Comparison of ENCODE assay signal across 13 cellular contexts in the genomic region with DNA sequence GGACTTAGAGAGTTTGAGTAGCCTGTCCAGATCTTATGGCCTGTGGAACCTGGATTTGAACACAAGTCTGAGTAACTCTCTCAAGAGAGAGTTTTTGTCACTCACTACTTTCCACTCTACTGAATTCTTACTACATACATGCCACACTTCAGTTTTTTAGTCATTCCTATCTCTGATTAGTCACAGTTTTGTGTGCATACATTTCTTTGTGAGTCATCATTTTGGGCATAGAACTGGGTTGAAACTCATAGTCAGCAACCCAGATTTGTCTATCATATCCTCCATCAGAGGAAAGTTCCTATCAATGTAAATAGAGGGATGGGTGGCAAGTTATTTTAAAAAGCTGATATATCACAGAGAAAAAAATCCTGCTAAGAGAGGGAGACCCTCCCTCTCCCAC. TPM values are rescaled to one million over a fixed set of nuclear protein-coding genes. Genes with fewer than 3 reads are reported as not detected.
DNase-seq lines count a peak whose midpoint lies in the region.
"Had no signal": no experiment of that assay in that cellular context is flagged by ENCODE, and none has a peak within 500 bp of the region (broad histone marks: within the 10 kb centered on the region; RNA-seq: fewer than 3 reads in every experiment).

No MANE protein-coding gene starts in this region.

- no peak overlapping the region for H2BK15ac ChIP-seq in neuronal stem cell (ENCODE audit: low read length)

- H3K36me3 ChIP-seq in adipocyte (ENCODE audit: control insufficient read depth, insufficient read depth, low read length, severe bottlenecking) (no peaks in the 10 kb centered on the region), neuronal stem cell (replicated peaks in 1 of 2; ENCODE audit: control insufficient read depth in 2 of 2, insufficient read depth in 2 of 2, low read length in 2 of 2) (no peaks in the 10 kb centered on the region)

- no peak overlapping the region for H2BK12ac ChIP-seq in neuronal stem cell (ENCODE audit: low read length)

- no peak overlapping the region for H2BK5ac ChIP-seq in neuronal stem cell (ENCODE audit: low read length)

- H3K79me1 ChIP-seq in neuronal stem cell (ENCODE audit: low read depth, low read length) = no peaks in the 10 kb centered on the region

- H3K4ac ChIP-seq in neuronal stem cell (ENCODE audit: low read length) = no peak overlapping the region

- H3K27ac Mint-ChIP-seq in activated naive CD4-positive, alpha-beta T cell treated with anti-CD3 and anti-CD28 coated beads, Interleukin-2, amount 10 ng/mL, durations not matched to agents 7 days and 5 days = no peak overlapping the region
- H3K27ac Mint-ChIP-seq: activated B cell treated with CpG ODN at 0.5 μM for 24 hours; activated naive CD4-positive, alpha-beta T cell treated with anti-CD3 and anti-CD28 coated beads for 36 hours had no signal

- no peaks in the 10 kb centered on the region for H3K4me1 Mint-ChIP-seq in activated naive CD4-positive, alpha-beta T cell treated with anti-CD3 and anti-CD28 coated beads, Interleukin-2, amount 10 ng/mL, durations not matched to agents 7 days and 5 days
- H3K4me1 Mint-ChIP-seq: activated B cell treated with CpG ODN at 0.5 μM for 24 hours had no signal

- H3K4me3 Mint-ChIP-seq in activated naive CD4-positive, alpha-beta T cell treated with anti-CD3 and anti-CD28 coated beads, Interleukin-2, amount 10 ng/mL, durations not matched to agents 7 days and 5 days = no peak overlapping the region
- H3K4me3 Mint-ChIP-seq: activated B cell treated with CpG ODN at 0.5 μM for 24 hours; activated naive CD4-positive, alpha-beta T cell treated with anti-CD3 and anti-CD28 coated beads for 36 hours had no signal

- H3K9me3 ChIP-seq in adipocyte (ENCODE audit: control insufficient read depth, low read length) (no peaks in the 10 kb centered on the region), neuronal stem cell (replicated peaks in 1 of 2; ENCODE audit: control insufficient read depth in 2 of 2, insufficient read depth in 1 of 2, low read depth in 1 of 2, low read length in 2 of 2) (no peaks in the 10 kb centered on the region)

- H3K9ac ChIP-seq in adipocyte (ENCODE audit: low read length) (no peak overlapping the region), neuronal stem cell (ENCODE audit: low read depth, low read length, poor library complexity) (no peak overlapping the region)
- H3K9ac ChIP-seq: parathyroid adenoma had no signal

- no peak overlapping the region for H2AK5ac ChIP-seq in neuronal stem cell (ENCODE audit: low read depth, low read length)

- H4K8ac ChIP-seq in neuronal stem cell (ENCODE audit: low read depth, low read length) = no peak overlapping the region

- no peak overlapping the region for H3K4me2 ChIP-seq in neuronal stem cell (ENCODE audit: insufficient read depth, low read length, poor library complexity, severe bottlenecking)

- H3K4me3 ChIP-seq in adipocyte (ENCODE audit: low read length) = no peak overlapping the region
- H3K4me3 ChIP-seq in neuronal stem cell (ENCODE audit: low read length in 2 of 2) = no peak overlapping the region

- H2AFZ ChIP-seq in neuronal stem cell (ENCODE audit: low read length) = no peak overlapping the region
- H2AFZ ChIP-seq: parathyroid adenoma had no signal

- peaks cover 4% of the 10 kb centered on the region for H3K9me3 Mint-ChIP-seq in activated naive CD4-positive, alpha-beta T cell treated with anti-CD3 and anti-CD28 coated beads, Interleukin-2, amount 10 ng/mL, durations not matched to agents 7 days and 5 days
- H3K9me3 Mint-ChIP-seq: activated B cell treated with CpG ODN at 0.5 μM for 24 hours had no signal

- H3K27me3 ChIP-seq in adipocyte (replicated peaks; ENCODE audit: control insufficient read depth, insufficient read depth, low read length) (no peaks in the 10 kb centered on the region), neuronal stem cell (ENCODE audit: control insufficient read depth in 3 of 3, insufficient read depth in 3 of 3, low read depth in 1 of 3, low read length in 3 of 3) (no peaks in the 10 kb centered on the region)

- no peak overlapping the region for H4K91ac ChIP-seq in neuronal stem cell (ENCODE audit: low read depth, low read length, poor library complexity)

- no peak overlapping the region for H3K14ac ChIP-seq in neuronal stem cell (ENCODE audit: low read length)

- no peak overlapping the region for H2BK120ac ChIP-seq in neuronal stem cell (ENCODE audit: low read depth, low read length)

- no peaks in the 10 kb centered on the region for H3K36me3 Mint-ChIP-seq in activated naive CD4-positive, alpha-beta T cell treated with anti-CD3 and anti-CD28 coated beads, Interleukin-2, amount 10 ng/mL, durations not matched to agents 7 days and 5 days

- DNase-seq in A172 (ENCODE audit: low spot score) (peak; percentile 71), H4 (ENCODE audit: low spot score) (peak; percentile 42), adipocyte (ENCODE audit: low read depth) (peak; percentile 77), iris pigment epithelial cell (ENCODE audit: low read depth) (peak; percentile 89), neuronal stem cell (ENCODE audit: low spot score) (no peak), NCI-H1105 (lab: John Stamatoyannopoulos, UW) (no peak), NCI-H1417 (lab: John Stamatoyannopoulos, UW) (no peak)
- no peak for DNase-seq in activated naive CD4-positive, alpha-beta T cell treated with anti-CD3 and anti-CD28 coated beads, Interleukin-2, amount 10 ng/mL, durations not matched to agents 7 days and 5 days
- DNase-seq: activated B cell treated with CpG ODN at 0.5 μM for 24 hours; activated naive CD4-positive, alpha-beta T cell treated with anti-CD3 and anti-CD28 coated beads for 36 hours; NCI-H2107 had no signal

- no peak overlapping the region for H3K23ac ChIP-seq in neuronal stem cell (ENCODE audit: low read depth, low read length, poor library complexity)

- no peak overlapping the region for H3K18ac ChIP-seq in neuronal stem cell (ENCODE audit: low read length)

- no peaks in the 10 kb centered on the region for H3K27me3 Mint-ChIP-seq in activated naive CD4-positive, alpha-beta T cell treated with anti-CD3 and anti-CD28 coated beads, Interleukin-2, amount 10 ng/mL, durations not matched to agents 7 days and 5 days
- H3K27me3 Mint-ChIP-seq: activated B cell treated with CpG ODN at 0.5 μM for 24 hours had no signal

- no peak overlapping the region for H3K27ac ChIP-seq in neuronal stem cell (replicated peaks; ENCODE audit: low read length)
- H3K27ac ChIP-seq: C4-2B, parathyroid adenoma had no signal

- H3K4me1 ChIP-seq in adipocyte (ENCODE audit: control insufficient read depth, insufficient read depth, low read length) (peaks cover 34% of the 10 kb centered on the region), neuronal stem cell (ENCODE audit: control insufficient read depth in 2 of 2, insufficient read depth in 1 of 2, low read depth in 1 of 2, low read length in 2 of 2) (peaks cover 5 to 7% of the 10 kb centered on the region in 2 donors)
- H3K4me1 ChIP-seq: parathyroid adenoma had no signal

- CTCF ChIA-PET in activated naive CD4-positive, alpha-beta T cell treated with anti-CD3 and anti-CD28 coated beads, Interleukin-2, amount 10 ng/mL, durations not matched to agents 7 days and 5 days (lab: Charles Lee) = no interaction called here

RNA-seq across cellular contexts. Expression of a gene that starts 42.9 kb away (rescaled TPM):
- 3.6 and 11.5 TPM in 2 replicates for total RNA-seq in A172 (2014; rRNA removed; shearing (Covaris generic))
- 9.8 and 13.7 TPM in 2 replicates for total RNA-seq in H4 (2014; rRNA removed; shearing (Covaris generic))
- 5.2 TPM for polyA plus RNA-seq in neuronal stem cell (2013, experiment 1 of 2)
- 5.2 TPM for polyA plus RNA-seq in neuronal stem cell (2013, experiment 2 of 2)
- total RNA-seq: activated B cell treated with CpG ODN at 0.5 μM for 24 hours; activated naive CD4-positive, alpha-beta T cell treated with anti-CD3 and anti-CD28 coated beads for 36 hours had no signal

Comparison
In these comparisons a context has a peak if more than half of its experiments do, and no peak if none do; other contexts are left out.
1. DNase-seq: peak in A172 (single experiment), H4 (single experiment), adipocyte (single experiment) and iris pigment epithelial cell (single experiment); none in neuronal stem cell (single experiment), NCI-H1105 (single experiment), activated naive CD4-positive, alpha-beta T cell treated with anti-CD3 and anti-CD28 coated beads, Interleukin-2, amount 10 ng/mL, durations not matched to agents 7 days and 5 days (single experiment) and NCI-H1417 (0 of 3).